In genomic region chr10:129319934-129320333, GRCh38 we compare ENCODE assay signal across 21 cellular contexts.
"Had no signal": no experiment of that assay in that cellular context is flagged by ENCODE, and none has a peak within 500 bp of the region (broad histone marks: within the 10 kb centered on the region; RNA-seq: fewer than 3 reads in every experiment).

No MANE protein-coding gene starts in this region.

- DNase-seq: central memory CD4-positive, alpha-beta T cell; colonic mucosa; effector memory CD4-positive, alpha-beta T cell; left cardiac atrium; left lung; mesendoderm; midbrain; naive thymus-derived CD4-positive, alpha-beta T cell; stimulated activated CD4-positive, alpha-beta T cell treated with anti-CD3 and anti-CD28 coated beads, Interleukin-2, amount 100 ng/mL, for 24 hours; stimulated activated CD4-positive, alpha-beta T cell treated with anti-CD3 and anti-CD28 coated beads, Interleukin-4, amount 100 ng/mL, for 24 hours; stimulated activated naive CD8-positive, alpha-beta T cell treated with anti-CD3 and anti-CD28 coated beads, Interleukin-15, Interleukin-2, amounts not matched to agents 100 U/mL and 50 U/mL, for 24 hours; substantia nigra; testis; tibial artery; upper lobe of left lung had no signal

- ATAC-seq: left cardiac atrium; left lung; naive thymus-derived CD4-positive, alpha-beta T cell; sciatic nerve; stimulated activated memory B cell treated with anti-CD40 and anti-IgM and Interleukin-4, amounts not matched to agents 10 μg/mL and 1 μg/mL and 100 μg/mL, for 72 hours; stimulated activated naive CD8-positive, alpha-beta T cell treated with anti-CD3 and anti-CD28 coated beads, Interleukin-15, Interleukin-2, amounts not matched to agents 100 U/mL and 50 U/mL, for 24 hours had no signal

- H3K27ac ChIP-seq: colonic mucosa, esophagus muscularis mucosa, left lung, neural progenitor cell, parathyroid adenoma, right atrium auricular region, testis, tibial artery, upper lobe of left lung had no signal
